8 cellular contexts compared by ENCODE assay signal in the genomic region with DNA sequence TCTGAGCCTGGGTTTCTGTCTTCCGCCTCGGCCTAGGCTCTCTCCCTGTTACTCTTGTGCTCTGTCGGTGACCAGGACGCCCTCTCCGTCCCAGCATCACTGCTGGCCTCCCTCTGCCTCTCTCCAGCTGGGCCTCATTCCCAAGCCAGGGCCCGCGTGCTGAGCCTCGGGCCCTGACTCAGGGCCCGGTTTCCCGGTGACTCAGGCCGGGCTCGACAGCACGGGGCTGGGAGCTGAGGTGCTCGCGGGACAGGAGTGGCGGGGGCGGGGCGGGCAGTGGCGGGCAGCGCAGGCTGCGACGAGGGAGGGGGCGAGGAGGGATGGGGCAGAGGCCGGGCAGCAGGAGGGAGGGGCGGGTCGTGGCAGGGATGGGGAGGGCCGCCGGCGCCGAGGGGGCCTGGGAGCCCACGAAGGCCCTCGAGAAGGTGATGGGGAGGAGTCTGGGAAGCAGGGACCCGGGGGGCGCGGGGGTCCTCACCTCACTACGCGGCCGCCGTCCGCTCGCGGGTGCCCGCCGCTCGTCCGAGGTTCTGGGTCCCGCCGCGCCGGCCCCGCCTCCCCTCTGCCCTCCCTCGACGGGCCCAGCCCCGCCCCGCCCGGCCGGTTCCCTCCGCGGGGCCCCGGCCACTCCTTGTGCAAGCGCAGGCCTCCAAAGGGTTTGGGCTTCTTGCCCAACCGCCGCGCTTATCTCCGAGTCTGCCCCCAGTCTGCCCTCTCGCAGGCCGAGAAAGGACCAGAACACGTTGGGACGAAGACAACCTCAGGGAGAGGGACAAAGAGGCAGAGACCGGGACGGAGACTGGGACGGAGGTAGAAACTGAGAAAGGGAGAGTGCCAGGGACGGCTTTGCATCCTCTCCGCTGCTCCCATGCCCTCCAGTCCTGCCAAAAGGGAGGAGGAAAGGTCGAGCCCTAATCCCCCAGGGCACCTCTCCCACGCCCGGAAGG. TPM values are rescaled to one million over a fixed set of nuclear protein-coding genes. Genes with fewer than 3 reads are reported as not detected.
DNase-seq lines count a peak whose midpoint lies in the region; ATAC-seq and TF ChIP-seq lines count a peak whose summit lies in the region.

A gene with protein sequence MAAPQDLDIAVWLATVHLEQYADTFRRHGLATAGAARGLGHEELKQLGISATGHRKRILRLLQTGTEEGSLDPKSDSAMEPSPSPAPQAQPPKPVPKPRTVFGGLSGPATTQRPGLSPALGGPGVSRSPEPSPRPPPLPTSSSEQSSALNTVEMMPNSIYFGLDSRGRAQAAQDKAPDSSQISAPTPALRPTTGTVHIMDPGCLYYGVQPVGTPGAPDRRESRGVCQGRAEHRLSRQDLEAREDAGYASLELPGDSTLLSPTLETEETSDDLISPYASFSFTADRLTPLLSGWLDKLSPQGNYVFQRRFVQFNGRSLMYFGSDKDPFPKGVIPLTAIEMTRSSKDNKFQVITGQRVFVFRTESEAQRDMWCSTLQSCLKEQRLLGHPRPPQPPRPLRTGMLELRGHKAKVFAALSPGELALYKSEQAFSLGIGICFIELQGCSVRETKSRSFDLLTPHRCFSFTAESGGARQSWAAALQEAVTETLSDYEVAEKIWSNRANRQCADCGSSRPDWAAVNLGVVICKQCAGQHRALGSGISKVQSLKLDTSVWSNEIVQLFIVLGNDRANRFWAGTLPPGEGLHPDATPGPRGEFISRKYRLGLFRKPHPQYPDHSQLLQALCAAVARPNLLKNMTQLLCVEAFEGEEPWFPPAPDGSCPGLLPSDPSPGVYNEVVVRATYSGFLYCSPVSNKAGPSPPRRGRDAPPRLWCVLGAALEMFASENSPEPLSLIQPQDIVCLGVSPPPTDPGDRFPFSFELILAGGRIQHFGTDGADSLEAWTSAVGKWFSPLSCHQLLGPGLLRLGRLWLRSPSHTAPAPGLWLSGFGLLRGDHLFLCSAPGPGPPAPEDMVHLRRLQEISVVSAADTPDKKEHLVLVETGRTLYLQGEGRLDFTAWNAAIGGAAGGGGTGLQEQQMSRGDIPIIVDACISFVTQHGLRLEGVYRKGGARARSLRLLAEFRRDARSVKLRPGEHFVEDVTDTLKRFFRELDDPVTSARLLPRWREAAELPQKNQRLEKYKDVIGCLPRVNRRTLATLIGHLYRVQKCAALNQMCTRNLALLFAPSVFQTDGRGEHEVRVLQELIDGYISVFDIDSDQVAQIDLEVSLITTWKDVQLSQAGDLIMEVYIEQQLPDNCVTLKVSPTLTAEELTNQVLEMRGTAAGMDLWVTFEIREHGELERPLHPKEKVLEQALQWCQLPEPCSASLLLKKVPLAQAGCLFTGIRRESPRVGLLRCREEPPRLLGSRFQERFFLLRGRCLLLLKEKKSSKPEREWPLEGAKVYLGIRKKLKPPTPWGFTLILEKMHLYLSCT (N-terminal part only) (minus strand): TSS at position 536 of the 947 bp plus-strand sequence. CDS start 1,744 bp downstream, outside the sequence.

- peak; percentile 67 for ATAC-seq in activated naive CD8-positive, alpha-beta T cell treated with anti-CD3 and anti-CD28 coated beads, Interleukin-2, amount 50 U/mL, for 24 hours
- no peak for ATAC-seq in GM21515 (IDR thresholded peaks at IDR 0.05; ENCODE audit: unreplicated experiment)

- H3K9ac ChIP-seq in neural progenitor cell, result no peak within 1 kb of the TSS

- H3F3A ChIP-seq in neural progenitor cell (ENCODE audit: low read depth), result peaks cover 43% of the 10 kb centered on the region

- peak within 1 kb of the TSS; percentile 46 for H3K4me3 ChIP-seq in neural progenitor cell
- H3K4me3 ChIP-seq in uterus, result peak within 1 kb of the TSS; percentile 36 to 48

- peaks cover 3% of the 10 kb centered on the region for H3K36me3 Mint-ChIP-seq in activated naive CD8-positive, alpha-beta T cell treated with anti-CD3 and anti-CD28 coated beads, Interleukin-2, amount 50 U/mL, for 24 hours (ENCODE audit: low read depth)
- H3K36me3 Mint-ChIP-seq in neural progenitor cell, result peaks cover 13% of the 10 kb centered on the region

- no peaks in the 10 kb centered on the region for H3K79me2 ChIP-seq in neural progenitor cell (ENCODE audit: low read depth)

- H3K36me3 ChIP-seq in neural progenitor cell, result no peaks in the 10 kb centered on the region
- no peaks in the 10 kb centered on the region for H3K36me3 ChIP-seq in uterus

- DNase-seq in NCI-H146 (lab: John Stamatoyannopoulos, UW) (peak; percentile 20), NCI-H146 treated with DMSO at 0.1 percent for 48 hours (lab: John Stamatoyannopoulos, UW; ENCODE audit: unreplicated experiment) (no peak), RPMI8226 (peak; percentile 84), glomerular endothelial cell (ENCODE audit: extremely low read depth, low read depth, low spot score) (no peak), neural progenitor cell (ENCODE audit: low spot score) (peak; percentile 87), uterus (peak; percentile 83 to 85)
- DNase-seq in activated naive CD8-positive, alpha-beta T cell treated with anti-CD3 and anti-CD28 coated beads, Interleukin-2, amount 50 U/mL, for 24 hours, result peak; percentile 61

- peak within 1 kb of the TSS; percentile 71 for H3K27ac Mint-ChIP-seq in activated naive CD8-positive, alpha-beta T cell treated with anti-CD3 and anti-CD28 coated beads, Interleukin-2, amount 50 U/mL, for 24 hours
- peak within 1 kb of the TSS; percentile 94 for H3K27ac Mint-ChIP-seq in neural progenitor cell

- no peak for TF ChIP-seq CTCF in neural progenitor cell (IDR thresholded peaks at IDR 0.05)
- no peak for TF ChIP-seq CTCF in uterus (IDR thresholded peaks at IDR 0.05)

- peak within 1 kb of the TSS; percentile 80 for H3K4me3 Mint-ChIP-seq in activated naive CD8-positive, alpha-beta T cell treated with anti-CD3 and anti-CD28 coated beads, Interleukin-2, amount 50 U/mL, for 24 hours
- H3K4me3 Mint-ChIP-seq in neural progenitor cell, result peak within 1 kb of the TSS; percentile 82

- intact Hi-C loops in uterus (cut with DNase I; ENCODE audit: low total_unique reads), result no loop called here

- H3K9me3 ChIP-seq in neural progenitor cell (ENCODE audit: low read depth) (no peaks in the 10 kb centered on the region), uterus (no peaks in the 10 kb centered on the region)

- peaks cover 35% of the 10 kb centered on the region for H3K4me1 ChIP-seq in neural progenitor cell
- H3K4me1 ChIP-seq in uterus, result no peaks in the 10 kb centered on the region

- no peaks in the 10 kb centered on the region for H3K27me3 Mint-ChIP-seq in activated naive CD8-positive, alpha-beta T cell treated with anti-CD3 and anti-CD28 coated beads, Interleukin-2, amount 50 U/mL, for 24 hours
- H3K27me3 Mint-ChIP-seq in neural progenitor cell (ENCODE audit: insufficient read depth, low read depth), result peaks cover 2% of the 10 kb centered on the region

- H3K4me2 ChIP-seq in neural progenitor cell, result peak within 1 kb of the TSS; percentile 79

- H3K4me1 Mint-ChIP-seq in activated naive CD8-positive, alpha-beta T cell treated with anti-CD3 and anti-CD28 coated beads, Interleukin-2, amount 50 U/mL, for 24 hours, result peaks cover 28% of the 10 kb centered on the region
- H3K4me1 Mint-ChIP-seq in neural progenitor cell, result peaks cover 47% of the 10 kb centered on the region

- no peaks in the 10 kb centered on the region for H4K20me1 ChIP-seq in neural progenitor cell (ENCODE audit: low read depth)

- H3K9me3 Mint-ChIP-seq in activated naive CD8-positive, alpha-beta T cell treated with anti-CD3 and anti-CD28 coated beads, Interleukin-2, amount 50 U/mL, for 24 hours, result no peaks in the 10 kb centered on the region
- no peaks in the 10 kb centered on the region for H3K9me3 Mint-ChIP-seq in neural progenitor cell

- TF ChIP-seq POLR2A in uterus (IDR thresholded peaks at IDR 0.05), result peak in 1 of 2 donors; percentile 38

- H3K27ac ChIP-seq in neural progenitor cell (peak within 1 kb of the TSS; percentile 53), uterus (peak within 1 kb of the TSS; percentile 69 to 75)

- H3K27me3 ChIP-seq in neural progenitor cell (no peaks in the 10 kb centered on the region), uterus (no peaks in the 10 kb centered on the region)

- peak within 1 kb of the TSS; percentile 75 for H2AFZ ChIP-seq in neural progenitor cell (replicated peaks)

RNA-seq across cellular contexts. Expression of the gene that starts here (rescaled TPM):
- total RNA-seq in glomerular endothelial cell, result 43.5 and 69.0 TPM in 2 replicates
- 7.6 and 17.0 TPM in 2 replicates for total RNA-seq in neural progenitor cell (ENCODE audit: low replicate concordance)
- 10 to 100 TPM in 2 of 4 donors, 1 to 10 TPM in 2; 4.1 to 39.9 (median 12.5) TPM for total RNA-seq in uterus

Comparison
In these comparisons a context has a peak if more than half of its experiments do, and no peak if none do; other contexts are left out.
1. DNase-seq: peak in NCI-H146 (single experiment), RPMI8226 (single experiment), activated naive CD8-positive, alpha-beta T cell treated with anti-CD3 and anti-CD28 coated beads, Interleukin-2, amount 50 U/mL, for 24 hours (single experiment), neural progenitor cell (single experiment) and uterus (2 of 2); none in NCI-H146 treated with DMSO at 0.1 percent for 48 hours (single experiment) and glomerular endothelial cell (single experiment).